In the genomic region with DNA sequence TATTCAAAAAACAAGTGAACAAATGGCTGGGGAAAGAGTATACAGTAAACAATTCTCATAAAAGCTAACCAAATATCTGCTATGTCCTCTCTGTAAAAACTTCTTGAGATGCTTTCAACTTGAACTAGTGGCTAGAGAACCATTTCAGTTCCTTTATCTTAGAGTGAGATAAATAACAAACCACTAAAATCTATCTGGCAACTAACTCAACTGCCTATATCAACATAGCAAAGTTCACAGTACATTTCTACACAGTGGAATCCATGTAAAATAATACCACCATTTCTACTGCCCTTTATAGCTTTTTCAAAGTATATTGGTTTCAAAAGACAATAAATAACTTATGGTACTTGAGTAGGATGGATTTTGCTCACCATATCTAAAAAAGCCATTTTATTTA, we compare ENCODE assay signal across 1 cellular context.
TF ChIP-seq lines count a peak whose summit lies in the region.

No MANE protein-coding gene starts in this region.

TF ChIP-seq in GM12878, 131 proteins besides CTCF, POLR2A, EP300 and RAD21 (continued from another document):
- TF ChIP-seq, protein P1, sequence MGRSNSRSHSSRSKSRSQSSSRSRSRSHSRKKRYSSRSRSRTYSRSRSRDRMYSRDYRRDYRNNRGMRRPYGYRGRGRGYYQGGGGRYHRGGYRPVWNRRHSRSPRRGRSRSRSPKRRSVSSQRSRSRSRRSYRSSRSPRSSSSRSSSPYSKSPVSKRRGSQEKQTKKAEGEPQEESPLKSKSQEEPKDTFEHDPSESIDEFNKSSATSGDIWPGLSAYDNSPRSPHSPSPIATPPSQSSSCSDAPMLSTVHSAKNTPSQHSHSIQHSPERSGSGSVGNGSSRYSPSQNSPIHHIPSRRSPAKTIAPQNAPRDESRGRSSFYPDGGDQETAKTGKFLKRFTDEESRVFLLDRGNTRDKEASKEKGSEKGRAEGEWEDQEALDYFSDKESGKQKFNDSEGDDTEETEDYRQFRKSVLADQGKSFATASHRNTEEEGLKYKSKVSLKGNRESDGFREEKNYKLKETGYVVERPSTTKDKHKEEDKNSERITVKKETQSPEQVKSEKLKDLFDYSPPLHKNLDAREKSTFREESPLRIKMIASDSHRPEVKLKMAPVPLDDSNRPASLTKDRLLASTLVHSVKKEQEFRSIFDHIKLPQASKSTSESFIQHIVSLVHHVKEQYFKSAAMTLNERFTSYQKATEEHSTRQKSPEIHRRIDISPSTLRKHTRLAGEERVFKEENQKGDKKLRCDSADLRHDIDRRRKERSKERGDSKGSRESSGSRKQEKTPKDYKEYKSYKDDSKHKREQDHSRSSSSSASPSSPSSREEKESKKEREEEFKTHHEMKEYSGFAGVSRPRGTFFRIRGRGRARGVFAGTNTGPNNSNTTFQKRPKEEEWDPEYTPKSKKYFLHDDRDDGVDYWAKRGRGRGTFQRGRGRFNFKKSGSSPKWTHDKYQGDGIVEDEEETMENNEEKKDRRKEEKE (IDR thresholded peaks at IDR 0.05), result no peak
- TF ChIP-seq TBL1XR1 (IDR thresholded peaks at IDR 0.05; ENCODE audit: low read depth, low read length), result no peak
- no peak for TF ChIP-seq RBBP5 (conservative IDR thresholded peaks at IDR 0.05)
- TF ChIP-seq MTA3 (IDR thresholded peaks at IDR 0.05; ENCODE audit: borderline replicate concordance, low read length), result no peak
- TF ChIP-seq, protein P2, sequence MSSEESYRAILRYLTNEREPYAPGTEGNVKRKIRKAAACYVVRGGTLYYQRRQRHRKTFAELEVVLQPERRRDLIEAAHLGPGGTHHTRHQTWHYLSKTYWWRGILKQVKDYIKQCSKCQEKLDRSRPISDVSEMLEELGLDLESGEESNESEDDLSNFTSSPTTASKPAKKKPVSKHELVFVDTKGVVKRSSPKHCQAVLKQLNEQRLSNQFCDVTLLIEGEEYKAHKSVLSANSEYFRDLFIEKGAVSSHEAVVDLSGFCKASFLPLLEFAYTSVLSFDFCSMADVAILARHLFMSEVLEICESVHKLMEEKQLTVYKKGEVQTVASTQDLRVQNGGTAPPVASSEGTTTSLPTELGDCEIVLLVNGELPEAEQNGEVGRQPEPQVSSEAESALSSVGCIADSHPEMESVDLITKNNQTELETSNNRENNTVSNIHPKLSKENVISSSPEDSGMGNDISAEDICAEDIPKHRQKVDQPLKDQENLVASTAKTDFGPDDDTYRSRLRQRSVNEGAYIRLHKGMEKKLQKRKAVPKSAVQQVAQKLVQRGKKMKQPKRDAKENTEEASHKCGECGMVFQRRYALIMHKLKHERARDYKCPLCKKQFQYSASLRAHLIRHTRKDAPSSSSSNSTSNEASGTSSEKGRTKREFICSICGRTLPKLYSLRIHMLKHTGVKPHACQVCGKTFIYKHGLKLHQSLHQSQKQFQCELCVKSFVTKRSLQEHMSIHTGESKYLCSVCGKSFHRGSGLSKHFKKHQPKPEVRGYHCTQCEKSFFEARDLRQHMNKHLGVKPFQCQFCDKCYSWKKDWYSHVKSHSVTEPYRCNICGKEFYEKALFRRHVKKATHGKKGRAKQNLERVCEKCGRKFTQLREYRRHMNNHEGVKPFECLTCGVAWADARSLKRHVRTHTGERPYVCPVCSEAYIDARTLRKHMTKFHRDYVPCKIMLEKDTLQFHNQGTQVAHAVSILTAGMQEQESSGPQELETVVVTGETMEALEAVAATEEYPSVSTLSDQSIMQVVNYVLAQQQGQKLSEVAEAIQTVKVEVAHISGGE (CRISPR knock-in tag; IDR thresholded peaks at IDR 0.05), result no peak
- no peak for TF ChIP-seq RB1 (IDR thresholded peaks at IDR 0.05; ENCODE audit: borderline replicate concordance)
TF ChIP-seq in GM12878: peak in this region for 0.
